Comparison of ENCODE assay signal across 14 cellular contexts in genomic region chr11:13136272-13136596, GRCh38.
"Had no signal": no experiment of that assay in that cellular context is flagged by ENCODE, and none has a peak within 500 bp of the region (broad histone marks: within the 10 kb centered on the region; RNA-seq: fewer than 3 reads in every experiment).

No MANE protein-coding gene starts in this region.

- H3K4me3 Mint-ChIP-seq: activated CD8-positive, alpha-beta T cell treated with anti-CD3 and anti-CD28 coated beads for 36 hours; activated T-helper 1 cell treated with anti-CD3 and anti-CD28 coated beads, Interleukin-12 subunit alpha, Interleukin-12 subunit beta, Interleukin-2, Interleukin-4 antibody, amounts not matched to agents 30 ng/mL and 10 ng/mL and 1 ng/mL, durations not matched to agents 14 hours and 24 hours and 36 hours; immature natural killer cell; natural killer cell; stimulated activated naive CD8-positive, alpha-beta T cell treated with anti-CD3 and anti-CD28 coated beads, Interleukin-15, amount 100 ng/mL, for 72 hours; T-helper 1 cell treated with Interleukin-12 subunit alpha and Interleukin-12 subunit beta and Interleukin-4 antibody, amounts not matched to agents 30 μg/mL and 1 μg/mL, for 36 hours had no signal

- H3K4me1 Mint-ChIP-seq: stimulated activated naive CD8-positive, alpha-beta T cell treated with anti-CD3 and anti-CD28 coated beads, Interleukin-15, amount 100 ng/mL, for 72 hours had no signal

- H3K4me1 ChIP-seq: vagina had no signal

- H3K4me3 ChIP-seq: lung, vagina had no signal

- H3K27ac Mint-ChIP-seq: activated CD8-positive, alpha-beta T cell treated with anti-CD3 and anti-CD28 coated beads for 36 hours; activated T-helper 1 cell treated with anti-CD3 and anti-CD28 coated beads, Interleukin-12 subunit alpha, Interleukin-12 subunit beta, Interleukin-2, Interleukin-4 antibody, amounts not matched to agents 30 ng/mL and 10 ng/mL and 1 ng/mL, durations not matched to agents 14 hours and 24 hours and 36 hours; immature natural killer cell; natural killer cell; stimulated activated naive CD8-positive, alpha-beta T cell treated with anti-CD3 and anti-CD28 coated beads, Interleukin-15, amount 100 ng/mL, for 72 hours; T-helper 1 cell treated with Interleukin-12 subunit alpha and Interleukin-12 subunit beta and Interleukin-4 antibody, amounts not matched to agents 30 μg/mL and 1 μg/mL, for 36 hours had no signal

- ATAC-seq: activated CD8-positive, alpha-beta T cell treated with anti-CD3 and anti-CD28 coated beads for 36 hours; esophagus mucosa; left colon; natural killer cell; stimulated activated naive CD8-positive, alpha-beta T cell treated with anti-CD3 and anti-CD28 coated beads, Interleukin-15, amount 100 ng/mL, for 72 hours had no signal

- H3K36me3 Mint-ChIP-seq: natural killer cell had no signal

- H3K9me3 ChIP-seq: vagina had no signal

- H3K27me3 ChIP-seq: vagina had no signal

- H3K9me3 Mint-ChIP-seq: activated CD8-positive, alpha-beta T cell treated with anti-CD3 and anti-CD28 coated beads for 36 hours; natural killer cell; T-helper 1 cell treated with Interleukin-12 subunit alpha and Interleukin-12 subunit beta and Interleukin-4 antibody, amounts not matched to agents 30 μg/mL and 1 μg/mL, for 36 hours had no signal

- H3K27ac ChIP-seq: vagina had no signal

- H3K36me3 ChIP-seq: vagina had no signal

- DNase-seq: activated CD4-positive, alpha-beta T cell treated with anti-CD3 and anti-CD28 coated beads for 4 hours; activated CD8-positive, alpha-beta T cell treated with anti-CD3 and anti-CD28 coated beads for 36 hours; activated naive CD4-positive, alpha-beta T cell; cerebellar nuclear complex; immature natural killer cell; left colon; natural killer cell; stimulated activated CD4-positive, alpha-beta T cell treated with anti-CD3 and anti-CD28 coated beads, Interleukin-4, amount 100 ng/mL, for 4 hours; stimulated activated naive CD8-positive, alpha-beta T cell treated with anti-CD3 and anti-CD28 coated beads, Interleukin-15, amount 100 ng/mL, for 72 hours had no signal
